30 cellular contexts compared by ENCODE assay signal in genomic region chr11:125692887-125693286, GRCh38. TPM values are rescaled to one million over a fixed set of nuclear protein-coding genes. Genes with fewer than 3 reads are reported as not detected.
"Had no signal": no experiment of that assay in that cellular context is flagged by ENCODE, and none has a peak within 500 bp of the region (broad histone marks: within the 10 kb centered on the region; RNA-seq: fewer than 3 reads in every experiment).

No MANE protein-coding gene starts in this region.

- DNase-seq: stimulated activated CD4-positive, alpha-beta T cell treated with anti-CD3 and anti-CD28 coated beads, Interleukin-2, amount 100 ng/mL, for 48 hours; stimulated activated CD4-positive, alpha-beta T cell treated with anti-CD3 and anti-CD28 coated beads, Interleukin-4, amount 100 ng/mL, for 1 hour; stimulated activated CD4-positive, alpha-beta T cell treated with anti-CD3 and anti-CD28 coated beads, Interleukin-4, amount 100 ng/mL, for 24 hours; stimulated activated CD4-positive, alpha-beta T cell treated with anti-CD3 and anti-CD28 coated beads, Interleukin-4, amount 100 ng/mL, for 4 hours; stimulated activated CD8-positive, alpha-beta memory T cell treated with anti-CD3 and anti-CD28 coated beads, Interleukin-4, amount 100 ng/mL, for 48 hours; stimulated activated naive B cell treated with anti-CD40 and anti-IgM and Interleukin-4, amounts not matched to agents 10 μg/mL and 1 μg/mL and 100 μg/mL, for 72 hours; stimulated activated naive CD4-positive, alpha-beta T cell; stimulated activated naive CD8-positive, alpha-beta T cell treated with anti-CD3 and anti-CD28 coated beads, Interleukin-15, amount 100 ng/mL, for 72 hours; stimulated activated naive CD8-positive, alpha-beta T cell treated with anti-CD3 and anti-CD28 coated beads, Interleukin-15, Interleukin-2, amounts not matched to agents 100 U/mL and 50 U/mL, for 24 hours; stomach; substantia nigra; testis; thyroid gland; tibial artery; transverse colon; trophoblast cell; upper lobe of left lung; upper lobe of right lung; uterus had no signal

- H3K36me3 ChIP-seq: stomach, suprapubic skin, thoracic aorta, thyroid gland, tibial artery, tibial nerve, transverse colon, upper lobe of left lung, upper lobe of right lung, uterus, vagina had no signal

- H3K4me3 ChIP-seq: stomach, suprapubic skin, testis, thoracic aorta, thyroid gland, tibial artery, tibial nerve, transverse colon, upper lobe of left lung, upper lobe of right lung, uterus, vagina had no signal

- H3K27me3 ChIP-seq: suprapubic skin, testis, thyroid gland, tibial artery, tibial nerve, transverse colon, upper lobe of left lung, upper lobe of right lung, uterus, vagina had no signal

- H3K4me1 ChIP-seq: stomach, suprapubic skin, testis, thyroid gland, tibial artery, tibial nerve, transverse colon, upper lobe of left lung, upper lobe of right lung, uterus, vagina had no signal

- H3K27ac ChIP-seq: stomach, suprapubic skin, testis, thoracic aorta, thyroid gland, tibial artery, tibial nerve, transverse colon, upper lobe of left lung, upper lobe of right lung, uterus, vagina had no signal

- FAIRE-seq: urothelium cell line had no signal

- ATAC-seq: stimulated activated effector memory CD8-positive, alpha-beta T cell treated with anti-CD3 and anti-CD28 coated beads, Interleukin-12 subunit alpha, Interleukin-12 subunit beta, amount 100 ng/mL, for 72 hours; stimulated activated memory B cell treated with anti-CD40 and anti-IgM and Interleukin-4, amounts not matched to agents 10 μg/mL and 1 μg/mL and 100 μg/mL, for 72 hours; stimulated activated naive B cell treated with anti-CD40 and anti-IgM and Interleukin-4, amounts not matched to agents 10 μg/mL and 1 μg/mL and 100 μg/mL, for 72 hours; stimulated activated naive CD8-positive, alpha-beta T cell treated with anti-CD3 and anti-CD28 coated beads, Interleukin-15, amount 100 ng/mL, for 72 hours; stimulated activated naive CD8-positive, alpha-beta T cell treated with anti-CD3 and anti-CD28 coated beads, Interleukin-15, Interleukin-2, amounts not matched to agents 100 U/mL and 50 U/mL, for 24 hours; upper lobe of right lung had no signal

- H3K9me3 ChIP-seq: testis, thoracic aorta, thyroid gland, tibial artery, transverse colon, upper lobe of left lung, upper lobe of right lung, uterus, vagina had no signal

RNA-seq across cellular contexts. Expression of gene ACRV1, which starts 12.2 kb away (rescaled TPM):
- total RNA-seq: stomach, subcutaneous adipose tissue, suprapubic skin, thoracic aorta, thyroid gland, tibial nerve, transverse colon, upper lobe of left lung, upper lobe of right lung, ureter, urinary bladder, uterus, vagina had no signal
- polyA plus RNA-seq: stomach had no signal

RNA-seq across cellular contexts. Expression of gene PATE1, which starts 53.2 kb away (rescaled TPM):
- total RNA-seq: stomach, subcutaneous adipose tissue, suprapubic skin, temporal lobe, testis, thoracic aorta, thyroid gland, tibial nerve, transverse colon, upper lobe of left lung, upper lobe of right lung, ureter, urinary bladder, uterus, vagina had no signal
- polyA plus RNA-seq: stomach, urinary bladder had no signal
